21 cellular contexts compared by ENCODE assay signal in the genomic region with DNA sequence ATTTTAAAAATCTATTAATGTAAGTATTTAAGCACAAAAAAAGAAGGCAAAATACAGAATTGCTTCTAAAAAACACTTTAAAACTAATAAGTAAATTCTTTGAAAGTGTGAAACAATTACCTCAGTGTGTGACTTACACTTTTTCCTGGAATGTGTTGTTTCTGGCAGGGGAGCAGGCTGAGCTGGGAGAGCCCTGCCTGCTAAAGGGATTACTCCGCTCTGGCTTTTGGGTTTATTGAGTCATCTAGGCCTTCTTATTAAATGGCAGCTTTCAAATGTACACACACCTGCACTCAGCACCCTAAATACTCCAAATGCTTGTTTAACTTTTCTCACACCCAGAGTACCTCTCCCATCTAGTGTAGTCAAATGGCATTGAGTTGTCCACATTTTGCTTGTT.
DNase-seq lines count a peak whose midpoint lies in the region; ATAC-seq, FAIRE-seq and TF ChIP-seq lines count a peak whose summit lies in the region.
"Had no signal": no experiment of that assay in that cellular context is flagged by ENCODE, and none has a peak within 500 bp of the region (broad histone marks: within the 10 kb centered on the region; RNA-seq: fewer than 3 reads in every experiment).

No MANE protein-coding gene starts in this region.

- no peaks in the 10 kb centered on the region for H3K4me1 Mint-ChIP-seq in astrocyte (ENCODE audit: low read depth, unreplicated experiment)
- H3K4me1 Mint-ChIP-seq: activated naive CD8-positive, alpha-beta T cell treated with anti-CD3 and anti-CD28 coated beads, Interleukin-2, amount 10 ng/mL, durations not matched to agents 7 days and 5 days; CD14-positive monocyte; IgD-negative memory B cell; stimulated activated effector memory CD8-positive, alpha-beta T cell treated with anti-CD3 and anti-CD28 coated beads, Interleukin-12 subunit alpha, Interleukin-12 subunit beta, amount 100 ng/mL, for 72 hours had no signal

- H3K9ac ChIP-seq in astrocyte (ENCODE audit: low read length), result no peak overlapping the region

- no peak overlapping the region for H3K4me3 ChIP-seq in astrocyte (ENCODE audit: insufficient read depth, low read depth, low read length)
- H3K4me3 ChIP-seq: hepatocyte, smooth muscle cell, tibial artery had no signal

- no peak overlapping the region for H3K4me3 Mint-ChIP-seq in astrocyte (ENCODE audit: unreplicated experiment)
- H3K4me3 Mint-ChIP-seq: activated naive CD8-positive, alpha-beta T cell treated with anti-CD3 and anti-CD28 coated beads, Interleukin-2, amount 10 ng/mL, durations not matched to agents 7 days and 5 days; activated T-cell treated with anti-CD3 and anti-CD28 coated beads, Interleukin-2, amount 50 U/mL, for 72 hours; CD14-positive monocyte; IgD-negative memory B cell; stimulated activated effector memory CD8-positive, alpha-beta T cell treated with anti-CD3 and anti-CD28 coated beads, Interleukin-12 subunit alpha, Interleukin-12 subunit beta, amount 100 ng/mL, for 72 hours had no signal

- no peaks in the 10 kb centered on the region for H3K27me3 Mint-ChIP-seq in astrocyte (ENCODE audit: low read depth, unreplicated experiment)
- H3K27me3 Mint-ChIP-seq: IgD-negative memory B cell had no signal

- H2AFZ ChIP-seq in astrocyte (ENCODE audit: low read depth, low read length), result no peak overlapping the region
- H2AFZ ChIP-seq: hepatocyte had no signal

- no peaks in the 10 kb centered on the region for H3K79me2 ChIP-seq in astrocyte (ENCODE audit: insufficient read depth, low read length)
- H3K79me2 ChIP-seq: hepatocyte had no signal

- no peaks in the 10 kb centered on the region for H3K36me3 Mint-ChIP-seq in astrocyte (ENCODE audit: low read depth, unreplicated experiment)
- H3K36me3 Mint-ChIP-seq: activated naive CD8-positive, alpha-beta T cell treated with anti-CD3 and anti-CD28 coated beads, Interleukin-2, amount 10 ng/mL, durations not matched to agents 7 days and 5 days; CD14-positive monocyte; IgD-negative memory B cell; stimulated activated effector memory CD8-positive, alpha-beta T cell treated with anti-CD3 and anti-CD28 coated beads, Interleukin-12 subunit alpha, Interleukin-12 subunit beta, amount 100 ng/mL, for 72 hours had no signal

- no peaks in the 10 kb centered on the region for H3K27me3 ChIP-seq in astrocyte (ENCODE audit: insufficient read depth, low read length)
- H3K27me3 ChIP-seq: hepatocyte, tibial artery had no signal

- TF ChIP-seq CTCF in astrocyte (IDR thresholded peaks at IDR 0.05; ENCODE audit: insufficient read depth, low read depth, low read length), result no peak

- no peaks in the 10 kb centered on the region for H3K9me3 ChIP-seq in astrocyte (ENCODE audit: insufficient read depth, low read depth, low read length)
- H3K9me3 ChIP-seq: tibial artery had no signal

- H4K20me1 ChIP-seq in astrocyte (ENCODE audit: insufficient read depth, low read length), result no peaks in the 10 kb centered on the region

- no peak for ATAC-seq in GM21360 (IDR thresholded peaks at IDR 0.05; ENCODE audit: unreplicated experiment)
- ATAC-seq in GM18873 (IDR thresholded peaks at IDR 0.05; ENCODE audit: low FRiP score, unreplicated experiment), result no peak
- no peak for ATAC-seq in HG02884 (IDR thresholded peaks at IDR 0.05; ENCODE audit: unreplicated experiment)
- ATAC-seq: activated T-cell treated with anti-CD3 and anti-CD28 coated beads, Interleukin-2, amount 50 U/mL, for 72 hours; stimulated activated effector memory CD8-positive, alpha-beta T cell treated with anti-CD3 and anti-CD28 coated beads, Interleukin-12 subunit alpha, Interleukin-12 subunit beta, amount 100 ng/mL, for 72 hours had no signal

- peaks cover 17% of the 10 kb centered on the region for H3K4me1 ChIP-seq in astrocyte (ENCODE audit: insufficient read depth, low read length)

- H3K36me3 ChIP-seq in astrocyte (ENCODE audit: insufficient read depth, low read length), result no peaks in the 10 kb centered on the region
- H3K36me3 ChIP-seq: tibial artery had no signal

- H3K27ac ChIP-seq in astrocyte (ENCODE audit: low read depth, low read length), result peak overlapping the region; percentile 28
- H3K27ac ChIP-seq: epithelial cell of prostate, hepatocyte, tibial artery had no signal

- H3K4me2 ChIP-seq in astrocyte (ENCODE audit: low read length), result peak overlapping the region; percentile 34
- H3K4me2 ChIP-seq: hepatocyte, smooth muscle cell had no signal

- no peaks in the 10 kb centered on the region for H3K9me3 Mint-ChIP-seq in astrocyte (ENCODE audit: unreplicated experiment)
- H3K9me3 Mint-ChIP-seq: activated naive CD8-positive, alpha-beta T cell treated with anti-CD3 and anti-CD28 coated beads, Interleukin-2, amount 10 ng/mL, durations not matched to agents 7 days and 5 days; activated T-cell treated with anti-CD3 and anti-CD28 coated beads, Interleukin-2, amount 50 U/mL, for 72 hours; CD14-positive monocyte; IgD-negative memory B cell; stimulated activated effector memory CD8-positive, alpha-beta T cell treated with anti-CD3 and anti-CD28 coated beads, Interleukin-12 subunit alpha, Interleukin-12 subunit beta, amount 100 ng/mL, for 72 hours had no signal

- H3K27ac Mint-ChIP-seq in astrocyte (ENCODE audit: unreplicated experiment), result no peak overlapping the region
- H3K27ac Mint-ChIP-seq: activated naive CD8-positive, alpha-beta T cell treated with anti-CD3 and anti-CD28 coated beads, Interleukin-2, amount 10 ng/mL, durations not matched to agents 7 days and 5 days; activated T-cell treated with anti-CD3 and anti-CD28 coated beads, Interleukin-2, amount 50 U/mL, for 72 hours; CD14-positive monocyte; IgD-negative memory B cell; stimulated activated effector memory CD8-positive, alpha-beta T cell treated with anti-CD3 and anti-CD28 coated beads, Interleukin-12 subunit alpha, Interleukin-12 subunit beta, amount 100 ng/mL, for 72 hours had no signal

- DNase-seq in HCEC 1CT, result peak; percentile 78
- DNase-seq in astrocyte (ENCODE audit: low read depth), result peak; percentile 90
- DNase-seq in fibroblast of gingiva (ENCODE audit: low read depth), result peak; percentile 9
- DNase-seq in renal cortical epithelial cell (ENCODE audit: low read depth), result peak; percentile 68
- DNase-seq: activated CD4-positive, alpha-beta T cell treated with anti-CD3 and anti-CD28 coated beads, Interleukin-2, amount 50 U/mL, for 48 hours; activated naive CD8-positive, alpha-beta T cell treated with anti-CD3 and anti-CD28 coated beads, Interleukin-2, amount 10 ng/mL, durations not matched to agents 7 days and 5 days; activated T-cell treated with anti-CD3 and anti-CD28 coated beads, Interleukin-2, amount 50 U/mL, for 72 hours; NCI-H2029 treated with DMSO at 0.1 percent for 48 hours; NCI-H524; occipital lobe; OCI-M1; tibial artery had no signal

- peak; percentile 87 for FAIRE-seq in astrocyte (lab: Jason Lieb, UNC)

Comparison
In these comparisons a context has a peak if more than half of its experiments do, and no peak if none do; other contexts are left out.
1. DNase-seq: peak in every context shown above with its lines; median percentile 90 in astrocyte; 78 in HCEC 1CT; 68 in renal cortical epithelial cell; 9 in fibroblast of gingiva.